ENCODE assay signal across 8 cellular contexts in the genomic region with DNA sequence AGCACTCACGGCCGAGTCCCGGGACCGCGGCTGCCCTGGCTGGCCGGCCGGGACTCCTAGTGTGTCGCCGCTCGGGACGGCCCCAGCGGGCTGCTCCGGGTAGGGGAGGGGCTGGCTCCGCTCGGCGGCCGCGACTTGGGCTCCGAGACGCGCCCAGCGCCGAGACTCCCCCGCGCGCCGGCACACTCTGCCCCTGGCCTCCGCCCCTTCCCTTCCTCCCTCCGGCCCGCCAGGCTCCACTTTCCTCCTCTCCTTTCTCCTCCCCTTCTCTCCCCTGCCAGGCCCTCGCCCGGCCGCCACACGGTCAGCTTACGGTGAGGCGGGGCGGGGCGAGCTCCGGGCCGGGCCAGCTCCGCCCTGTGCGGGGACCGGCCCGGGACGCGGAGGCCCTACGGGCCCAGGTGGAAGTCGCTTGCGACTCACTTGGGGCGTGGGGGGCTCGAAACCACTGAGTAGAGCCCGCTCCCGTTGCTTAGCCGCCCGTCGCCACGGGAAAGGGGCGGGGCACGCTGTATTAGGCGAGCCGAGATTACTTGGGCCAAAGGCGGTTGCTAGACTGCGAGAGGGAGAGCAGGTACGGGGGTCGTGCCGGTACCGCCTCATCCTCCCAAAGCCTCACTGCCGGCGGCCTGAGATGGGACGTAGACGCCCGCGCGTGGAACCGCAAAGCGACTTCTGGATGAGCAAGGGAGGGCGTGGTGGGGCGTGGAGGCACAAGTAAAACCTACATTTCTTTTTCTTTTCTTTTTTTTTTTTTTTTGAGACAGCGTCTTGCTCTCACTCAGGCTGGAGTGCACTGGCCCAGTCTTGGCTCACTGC. TPM values are rescaled to one million over a fixed set of nuclear protein-coding genes. Genes with fewer than 3 reads are reported as not detected.
DNase-seq lines count a peak whose midpoint lies in the region; ATAC-seq, FAIRE-seq and TF ChIP-seq lines count a peak whose summit lies in the region.

A gene with protein sequence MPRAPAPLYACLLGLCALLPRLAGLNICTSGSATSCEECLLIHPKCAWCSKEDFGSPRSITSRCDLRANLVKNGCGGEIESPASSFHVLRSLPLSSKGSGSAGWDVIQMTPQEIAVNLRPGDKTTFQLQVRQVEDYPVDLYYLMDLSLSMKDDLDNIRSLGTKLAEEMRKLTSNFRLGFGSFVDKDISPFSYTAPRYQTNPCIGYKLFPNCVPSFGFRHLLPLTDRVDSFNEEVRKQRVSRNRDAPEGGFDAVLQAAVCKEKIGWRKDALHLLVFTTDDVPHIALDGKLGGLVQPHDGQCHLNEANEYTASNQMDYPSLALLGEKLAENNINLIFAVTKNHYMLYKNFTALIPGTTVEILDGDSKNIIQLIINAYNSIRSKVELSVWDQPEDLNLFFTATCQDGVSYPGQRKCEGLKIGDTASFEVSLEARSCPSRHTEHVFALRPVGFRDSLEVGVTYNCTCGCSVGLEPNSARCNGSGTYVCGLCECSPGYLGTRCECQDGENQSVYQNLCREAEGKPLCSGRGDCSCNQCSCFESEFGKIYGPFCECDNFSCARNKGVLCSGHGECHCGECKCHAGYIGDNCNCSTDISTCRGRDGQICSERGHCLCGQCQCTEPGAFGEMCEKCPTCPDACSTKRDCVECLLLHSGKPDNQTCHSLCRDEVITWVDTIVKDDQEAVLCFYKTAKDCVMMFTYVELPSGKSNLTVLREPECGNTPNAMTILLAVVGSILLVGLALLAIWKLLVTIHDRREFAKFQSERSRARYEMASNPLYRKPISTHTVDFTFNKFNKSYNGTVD (minus strand): TSS at position 189 of the 819 bp plus-strand sequence. CDS start 365 bp downstream, outside the sequence.

- no peak for FAIRE-seq in GM12891 (lab: Jason Lieb, UNC)

- H3K9ac ChIP-seq in adipocyte (ENCODE audit: low read length) = peak within 1 kb of the TSS; percentile 94

- H3K27ac ChIP-seq in 22Rv1 = peak within 1 kb of the TSS; percentile 92

- H3K4me1 ChIP-seq in adipocyte (ENCODE audit: control insufficient read depth, insufficient read depth, low read length) = peaks cover 34% of the 10 kb centered on the region

- H3K27me3 ChIP-seq in adipocyte (replicated peaks; ENCODE audit: control insufficient read depth, insufficient read depth, low read length) = no peaks in the 10 kb centered on the region

- no peak for TF ChIP-seq CTCF in 22Rv1 (IDR thresholded peaks at IDR 0.05)

- intact Hi-C loops in head of caudate nucleus (cut with DNase I) = loop anchor here (5.0 kb wide), 1 partner anchor 110 kb away; no protein-coding TSS in a partner anchor

- no peak for TF ChIP-seq POLR2A in GM12891 (IDR thresholded peaks at IDR 0.05; ENCODE audit: low read depth, low read length)

- H3K36me3 ChIP-seq in adipocyte (ENCODE audit: control insufficient read depth, insufficient read depth, low read length, severe bottlenecking) = peaks cover 9% of the 10 kb centered on the region

- no peaks in the 10 kb centered on the region for H3K9me3 ChIP-seq in adipocyte (ENCODE audit: control insufficient read depth, low read length)

- DNase-seq in GM12891 (ENCODE audit: insufficient read length, low spot score) = peak; percentile 59
- DNase-seq in NOMO-1 treated with dmso at 0.1 percent for 144 hours (lab: John Stamatoyannopoulos, UW; ENCODE audit: unreplicated experiment) = peak; percentile 2
- DNase-seq in adipocyte (ENCODE audit: low read depth) = peak; percentile 93
- peak in 40 of 42 donors; percentile 21 to 80 (median 52) for DNase-seq in head of caudate nucleus
- DNase-seq in occipital lobe (lab: John Stamatoyannopoulos, UW) = no peak

- peak; percentile 80 for ATAC-seq in HG02885 (IDR thresholded peaks at IDR 0.05; ENCODE audit: poor library complexity, unreplicated experiment)
- ATAC-seq in HG03469 (IDR thresholded peaks at IDR 0.05; ENCODE audit: unreplicated experiment) = no peak

- peak within 1 kb of the TSS; percentile 95 for H3K4me3 ChIP-seq in adipocyte (ENCODE audit: low read length)

TF ChIP-seq in GM12891, 5 proteins besides CTCF, POLR2A, EP300 and RAD21:
- TF ChIP-seq SPI1 (IDR thresholded peaks at IDR 0.05; ENCODE audit: low read depth, low read length) (no peak), PAX5 (IDR thresholded peaks at IDR 0.05; ENCODE audit: insufficient read depth, low read length, severe bottlenecking) (no peak), POLR2AphosphoS5 (IDR thresholded peaks at IDR 0.05; ENCODE audit: low read depth, low read length) (no peak), TAF1 (IDR thresholded peaks at IDR 0.05; ENCODE audit: low read depth, low read length) (no peak), POU2F2 (IDR thresholded peaks at IDR 0.05; ENCODE audit: low read depth, low read length) (no peak)
TF ChIP-seq in GM12891: peak in this region for 0.

RNA-seq across cellular contexts. Expression of the gene that starts here (rescaled TPM):
- polyA plus RNA-seq in GM12891 (2012; ENCODE audit: low read depth, missing spikeins) = 0.65 TPM
- 25.6 TPM for total RNA-seq in occipital lobe
